In the genomic region with DNA sequence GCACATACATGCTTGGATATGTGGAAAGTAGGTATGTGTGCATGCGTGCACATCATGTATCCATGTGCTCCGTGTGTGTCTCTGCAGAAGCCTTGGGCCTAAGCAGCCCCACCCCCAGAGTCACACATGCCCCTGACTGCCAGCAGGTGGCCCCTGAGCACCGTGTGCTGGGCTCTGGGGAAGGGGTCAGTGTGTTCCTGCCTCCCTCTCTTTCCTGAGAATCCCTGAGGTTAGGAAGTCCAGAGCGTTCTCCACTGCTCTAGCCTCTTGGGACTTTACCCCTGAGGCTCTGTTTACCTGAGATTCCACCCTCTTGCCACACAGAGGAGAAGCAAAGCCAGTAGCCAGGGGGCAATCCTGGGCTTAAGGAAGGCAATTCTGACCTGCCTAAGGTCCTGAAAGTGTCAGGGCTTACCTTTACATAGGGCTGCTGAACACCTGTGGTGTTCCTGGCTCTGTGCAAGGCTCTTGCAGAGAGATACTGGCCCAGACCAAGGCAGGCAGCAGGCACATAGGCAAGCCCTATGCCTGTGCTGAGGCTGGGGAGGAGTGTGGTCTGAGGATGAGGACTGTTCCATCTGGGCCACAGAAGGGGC, we compare ENCODE assay signal across 8 cellular contexts.
DNase-seq lines count a peak whose midpoint lies in the region; ATAC-seq and TF ChIP-seq lines count a peak whose summit lies in the region.

No MANE protein-coding gene starts in this region.

- CTCF ChIA-PET in naive thymus-derived CD4-positive, alpha-beta T cell (lab: Charles Lee): no interaction called here

- H3K9me3 Mint-ChIP-seq in activated naive CD8-positive, alpha-beta T cell treated with anti-CD3 and anti-CD28 coated beads, Interleukin-2, amount 10 ng/mL, durations not matched to agents 7 days and 5 days: peaks cover 2% of the 10 kb centered on the region
- peaks cover 4% of the 10 kb centered on the region for H3K9me3 Mint-ChIP-seq in activated naive CD8-positive, alpha-beta T cell treated with anti-CD3 and anti-CD28 coated beads for 36 hours
- no peaks in the 10 kb centered on the region for H3K9me3 Mint-ChIP-seq in endothelial cell (ENCODE audit: unreplicated experiment)
- peaks cover 0 to 7% (median 0%) of the 10 kb centered on the region in 11 donors for H3K9me3 Mint-ChIP-seq in naive thymus-derived CD4-positive, alpha-beta T cell

- H3K27ac ChIP-seq in naive thymus-derived CD4-positive, alpha-beta T cell (ENCODE audit: low read depth, low read length): no peak overlapping the region

- no peaks in the 10 kb centered on the region for H3K9me3 ChIP-seq in naive thymus-derived CD4-positive, alpha-beta T cell (ENCODE audit: control insufficient read depth in 2 of 3, low read length in 3 of 3)

- peaks cover 8% of the 10 kb centered on the region for H3K27me3 Mint-ChIP-seq in activated naive CD8-positive, alpha-beta T cell treated with anti-CD3 and anti-CD28 coated beads, Interleukin-2, amount 10 ng/mL, durations not matched to agents 7 days and 5 days
- H3K27me3 Mint-ChIP-seq in activated naive CD8-positive, alpha-beta T cell treated with anti-CD3 and anti-CD28 coated beads for 36 hours: peaks cover 6% of the 10 kb centered on the region
- H3K27me3 Mint-ChIP-seq in endothelial cell (ENCODE audit: unreplicated experiment): peaks cover 2% of the 10 kb centered on the region
- peaks cover 4 to 19% (median 9%) of the 10 kb centered on the region in 5 donors for H3K27me3 Mint-ChIP-seq in naive thymus-derived CD4-positive, alpha-beta T cell

- DNase-seq in activated naive CD8-positive, alpha-beta T cell treated with anti-CD3 and anti-CD28 coated beads, Interleukin-2, amount 10 ng/mL, durations not matched to agents 7 days and 5 days: no peak
- DNase-seq in activated naive CD8-positive, alpha-beta T cell treated with anti-CD3 and anti-CD28 coated beads for 36 hours: no peak
- DNase-seq in NCI-H774 (lab: John Stamatoyannopoulos, UW) (peak; percentile 28), endothelial cell (ENCODE audit: low spot score) (peak; percentile 65)
- no peak for DNase-seq in naive thymus-derived CD4-positive, alpha-beta T cell

- no peaks in the 10 kb centered on the region for H3K27me3 ChIP-seq in naive thymus-derived CD4-positive, alpha-beta T cell (ENCODE audit: control insufficient read depth in 2 of 2, insufficient read depth in 2 of 2, low read length in 2 of 2)

- no peak overlapping the region for H3K4me3 ChIP-seq in naive thymus-derived CD4-positive, alpha-beta T cell (ENCODE audit: low read length)

- POLR2A ChIA-PET in activated naive CD8-positive, alpha-beta T cell treated with anti-CD3 and anti-CD28 coated beads, Interleukin-2, amount 10 ng/mL, durations not matched to agents 7 days and 5 days (lab: Charles Lee): no interaction called here
- POLR2A ChIA-PET in naive thymus-derived CD4-positive, alpha-beta T cell (lab: Charles Lee): no interaction called here

- no peak overlapping the region for H3K4me3 Mint-ChIP-seq in activated naive CD8-positive, alpha-beta T cell treated with anti-CD3 and anti-CD28 coated beads, Interleukin-2, amount 10 ng/mL, durations not matched to agents 7 days and 5 days
- no peak overlapping the region for H3K4me3 Mint-ChIP-seq in activated naive CD8-positive, alpha-beta T cell treated with anti-CD3 and anti-CD28 coated beads for 36 hours
- no peak overlapping the region for H3K4me3 Mint-ChIP-seq in endothelial cell (ENCODE audit: unreplicated experiment)
- H3K4me3 Mint-ChIP-seq in naive thymus-derived CD4-positive, alpha-beta T cell: no peak overlapping the region

- TF ChIP-seq CTCF in endothelial cell (IDR thresholded peaks at IDR 0.05; ENCODE audit: unreplicated experiment): peak; percentile 66

- peak; percentile 33 for ATAC-seq in activated naive CD8-positive, alpha-beta T cell treated with anti-CD3 and anti-CD28 coated beads, Interleukin-2, amount 10 ng/mL, durations not matched to agents 7 days and 5 days (ENCODE audit: low read depth)
- ATAC-seq in HG02870 (IDR thresholded peaks at IDR 0.05; ENCODE audit: unreplicated experiment): peak; percentile 76
- peak; percentile 22 for ATAC-seq in naive thymus-derived CD4-positive, alpha-beta T cell
- no peak for ATAC-seq in HG03565 (IDR thresholded peaks at IDR 0.05; ENCODE audit: unreplicated experiment)
- ATAC-seq in HG03439 (IDR thresholded peaks at IDR 0.05; ENCODE audit: unreplicated experiment): no peak

- H3K27ac Mint-ChIP-seq in activated naive CD8-positive, alpha-beta T cell treated with anti-CD3 and anti-CD28 coated beads, Interleukin-2, amount 10 ng/mL, durations not matched to agents 7 days and 5 days: no peak overlapping the region
- no peak overlapping the region for H3K27ac Mint-ChIP-seq in activated naive CD8-positive, alpha-beta T cell treated with anti-CD3 and anti-CD28 coated beads for 36 hours
- H3K27ac Mint-ChIP-seq in endothelial cell (ENCODE audit: unreplicated experiment): no peak overlapping the region
- no peak overlapping the region for H3K27ac Mint-ChIP-seq in naive thymus-derived CD4-positive, alpha-beta T cell

- no peaks in the 10 kb centered on the region for H3K4me1 Mint-ChIP-seq in activated naive CD8-positive, alpha-beta T cell treated with anti-CD3 and anti-CD28 coated beads, Interleukin-2, amount 10 ng/mL, durations not matched to agents 7 days and 5 days
- no peaks in the 10 kb centered on the region for H3K4me1 Mint-ChIP-seq in activated naive CD8-positive, alpha-beta T cell treated with anti-CD3 and anti-CD28 coated beads for 36 hours
- peaks cover 3% of the 10 kb centered on the region for H3K4me1 Mint-ChIP-seq in endothelial cell (ENCODE audit: unreplicated experiment)
- H3K4me1 Mint-ChIP-seq in naive thymus-derived CD4-positive, alpha-beta T cell: peaks cover 0 to 3% (median 0%) of the 10 kb centered on the region in 7 donors

- H3K36me3 Mint-ChIP-seq in activated naive CD8-positive, alpha-beta T cell treated with anti-CD3 and anti-CD28 coated beads, Interleukin-2, amount 10 ng/mL, durations not matched to agents 7 days and 5 days: no peaks in the 10 kb centered on the region
- H3K36me3 Mint-ChIP-seq in activated naive CD8-positive, alpha-beta T cell treated with anti-CD3 and anti-CD28 coated beads for 36 hours: peaks cover 2% of the 10 kb centered on the region
- H3K36me3 Mint-ChIP-seq in endothelial cell (ENCODE audit: low read depth, unreplicated experiment): no peaks in the 10 kb centered on the region
- no peaks in the 10 kb centered on the region for H3K36me3 Mint-ChIP-seq in naive thymus-derived CD4-positive, alpha-beta T cell

- H3K36me3 ChIP-seq in naive thymus-derived CD4-positive, alpha-beta T cell (ENCODE audit: control insufficient read depth in 2 of 3, insufficient read depth in 3 of 3, low read length in 3 of 3): no peaks in the 10 kb centered on the region

- H3K4me1 ChIP-seq in naive thymus-derived CD4-positive, alpha-beta T cell (ENCODE audit: control insufficient read depth in 2 of 2, insufficient read depth in 2 of 2, low read length in 2 of 2): no peaks in the 10 kb centered on the region

- intact Hi-C loops in naive thymus-derived CD4-positive, alpha-beta T cell (cut with micrococcal nuclease): no loop called here

Comparison
In these comparisons a context has a peak if more than half of its experiments do, and no peak if none do; other contexts are left out.
1. ATAC-seq: peak in activated naive CD8-positive, alpha-beta T cell treated with anti-CD3 and anti-CD28 coated beads, Interleukin-2, amount 10 ng/mL, durations not matched to agents 7 days and 5 days (single experiment), HG02870 (single experiment) and naive thymus-derived CD4-positive, alpha-beta T cell (single experiment); none in HG03565 (single experiment) and HG03439 (single experiment).
2. DNase-seq: peak in NCI-H774 (single experiment) and endothelial cell (single experiment); none in activated naive CD8-positive, alpha-beta T cell treated with anti-CD3 and anti-CD28 coated beads, Interleukin-2, amount 10 ng/mL, durations not matched to agents 7 days and 5 days (single experiment), activated naive CD8-positive, alpha-beta T cell treated with anti-CD3 and anti-CD28 coated beads for 36 hours (single experiment) and naive thymus-derived CD4-positive, alpha-beta T cell (0 of 9).